1 cellular context compared by ENCODE assay signal in the genomic region with DNA sequence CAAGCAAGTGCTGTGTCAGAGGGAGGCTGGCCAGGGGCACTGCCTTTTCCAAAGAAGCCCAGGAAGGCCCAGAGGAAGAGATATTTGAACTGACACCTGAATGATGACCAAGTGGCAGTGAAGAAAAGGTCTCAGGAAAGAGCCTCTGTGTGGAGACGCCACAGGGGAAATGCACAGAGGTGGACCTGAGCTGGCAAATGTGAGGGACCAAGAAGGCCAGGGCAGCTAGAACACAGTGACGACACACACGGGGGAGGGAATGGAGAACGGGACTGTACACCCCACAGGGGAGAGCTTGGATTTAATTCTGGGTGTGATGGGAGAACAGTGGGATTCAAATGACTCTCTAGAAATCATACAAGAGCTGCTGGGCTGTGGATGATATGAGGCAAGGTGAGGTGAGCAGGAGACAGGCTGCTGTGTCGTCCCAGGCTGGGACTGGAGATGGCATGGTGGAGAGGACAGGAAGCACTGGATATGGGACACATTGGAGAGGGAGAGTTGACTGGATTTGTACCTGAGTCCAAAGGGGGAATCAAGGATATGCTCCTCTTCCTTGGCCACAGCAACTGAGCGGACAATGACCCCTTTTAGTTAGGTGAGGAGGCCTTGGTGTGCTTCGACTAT.
TF ChIP-seq lines count a peak whose summit lies in the region.

No MANE protein-coding gene starts in this region.

TF ChIP-seq in GM23338, 12 proteins besides CTCF, POLR2A, EP300 and RAD21:
- TF ChIP-seq, protein P1, sequence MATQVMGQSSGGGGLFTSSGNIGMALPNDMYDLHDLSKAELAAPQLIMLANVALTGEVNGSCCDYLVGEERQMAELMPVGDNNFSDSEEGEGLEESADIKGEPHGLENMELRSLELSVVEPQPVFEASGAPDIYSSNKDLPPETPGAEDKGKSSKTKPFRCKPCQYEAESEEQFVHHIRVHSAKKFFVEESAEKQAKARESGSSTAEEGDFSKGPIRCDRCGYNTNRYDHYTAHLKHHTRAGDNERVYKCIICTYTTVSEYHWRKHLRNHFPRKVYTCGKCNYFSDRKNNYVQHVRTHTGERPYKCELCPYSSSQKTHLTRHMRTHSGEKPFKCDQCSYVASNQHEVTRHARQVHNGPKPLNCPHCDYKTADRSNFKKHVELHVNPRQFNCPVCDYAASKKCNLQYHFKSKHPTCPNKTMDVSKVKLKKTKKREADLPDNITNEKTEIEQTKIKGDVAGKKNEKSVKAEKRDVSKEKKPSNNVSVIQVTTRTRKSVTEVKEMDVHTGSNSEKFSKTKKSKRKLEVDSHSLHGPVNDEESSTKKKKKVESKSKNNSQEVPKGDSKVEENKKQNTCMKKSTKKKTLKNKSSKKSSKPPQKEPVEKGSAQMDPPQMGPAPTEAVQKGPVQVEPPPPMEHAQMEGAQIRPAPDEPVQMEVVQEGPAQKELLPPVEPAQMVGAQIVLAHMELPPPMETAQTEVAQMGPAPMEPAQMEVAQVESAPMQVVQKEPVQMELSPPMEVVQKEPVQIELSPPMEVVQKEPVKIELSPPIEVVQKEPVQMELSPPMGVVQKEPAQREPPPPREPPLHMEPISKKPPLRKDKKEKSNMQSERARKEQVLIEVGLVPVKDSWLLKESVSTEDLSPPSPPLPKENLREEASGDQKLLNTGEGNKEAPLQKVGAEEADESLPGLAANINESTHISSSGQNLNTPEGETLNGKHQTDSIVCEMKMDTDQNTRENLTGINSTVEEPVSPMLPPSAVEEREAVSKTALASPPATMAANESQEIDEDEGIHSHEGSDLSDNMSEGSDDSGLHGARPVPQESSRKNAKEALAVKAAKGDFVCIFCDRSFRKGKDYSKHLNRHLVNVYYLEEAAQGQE (IDR thresholded peaks at IDR 0.05; ENCODE audit: unreplicated experiment) = no peak
- TF ChIP-seq EZH2phosphoT487 (IDR thresholded peaks at IDR 0.05; ENCODE audit: unreplicated experiment) = no peak
- TF ChIP-seq CREB1 (CRISPR knock-in tag; IDR thresholded peaks at IDR 0.05; ENCODE audit: low read depth) = no peak
- TF ChIP-seq EZH2 (IDR thresholded peaks at IDR 0.05; ENCODE audit: low read depth, unreplicated experiment) = no peak
- TF ChIP-seq STAT1 (IDR thresholded peaks at IDR 0.05; ENCODE audit: unreplicated experiment) = no peak
TF ChIP-seq in GM23338: peak in this region for 0.
